In genomic region chr17:64306850-64307463, GRCh38 we compare ENCODE assay signal across 8 cellular contexts. TPM values are rescaled to one million over a fixed set of nuclear protein-coding genes. Genes with fewer than 3 reads are reported as not detected.
DNase-seq lines count a peak whose midpoint lies in the region; ATAC-seq and TF ChIP-seq lines count a peak whose summit lies in the region.

No MANE protein-coding gene starts in this region.

- H3K27me3 ChIP-seq in RWPE2 (ENCODE audit: insufficient read depth, poor library complexity, severe bottlenecking) (no peaks in the 10 kb centered on the region), psoas muscle (ENCODE audit: insufficient read depth in 3 of 3, low read length in 2 of 3) (no peaks in the 10 kb centered on the region), vagina (no peaks in the 10 kb centered on the region)

- H3K4me3 ChIP-seq in RWPE2 (ENCODE audit: severe bottlenecking) (no peak overlapping the region), psoas muscle (no peak overlapping the region), vagina (no peak overlapping the region)

- DNase-seq in DMS114 treated with DMSO at 0.1 percent for 48 hours (lab: John Stamatoyannopoulos, UW; ENCODE audit: unreplicated experiment): peak; percentile 37
- DNase-seq in RWPE2 (ENCODE audit: low spot score): no peak
- DNase-seq in activated effector memory CD4-positive, alpha-beta T cell treated with Interleukin-2 at 50 U/mL for 16 hours: peak; percentile 41
- peak in 41 of 42 donors; percentile 33 to 87 (median 68) for DNase-seq in head of caudate nucleus
- peak; percentile 61 to 78 for DNase-seq in psoas muscle
- no peak for DNase-seq in vagina (ENCODE audit: extremely low spot score in 2 of 2)

- TF ChIP-seq RAD21 in Ishikawa (IDR thresholded peaks at IDR 0.05; ENCODE audit: low read depth): peak; percentile 65

- TF ChIP-seq CTCF in RWPE2 (IDR thresholded peaks at IDR 0.05; ENCODE audit: poor library complexity, severe bottlenecking) (peak; percentile 93), psoas muscle (IDR thresholded peaks at IDR 0.05) (peak; percentile 82), vagina (IDR thresholded peaks at IDR 0.05) (peak; percentile 72 to 85 (median 73))

- H3K27ac ChIP-seq in RWPE2 (ENCODE audit: poor library complexity, severe bottlenecking): no peak overlapping the region
- H3K27ac ChIP-seq in psoas muscle: no peak overlapping the region
- no peak overlapping the region for H3K27ac ChIP-seq in vagina

- peak; percentile 45; the same call in 1 of the 3 replicates for ATAC-seq in RWPE2 (ENCODE audit: low read depth)
- ATAC-seq in psoas muscle: peak in 3 of 4 donors; percentile 46 to 69 (median 50)
- no peak for ATAC-seq in HG02623 (IDR thresholded peaks at IDR 0.05; ENCODE audit: unreplicated experiment)

- no peak for TF ChIP-seq POLR2A in vagina (IDR thresholded peaks at IDR 0.05)

- H3K9me3 ChIP-seq in RWPE2 (ENCODE audit: severe bottlenecking): no peaks in the 10 kb centered on the region
- no peaks in the 10 kb centered on the region for H3K9me3 ChIP-seq in psoas muscle
- H3K9me3 ChIP-seq in vagina: no peaks in the 10 kb centered on the region

- H3K4me1 ChIP-seq in RWPE2 (ENCODE audit: insufficient read depth, poor library complexity, severe bottlenecking): peaks cover 6% of the 10 kb centered on the region
- H3K4me1 ChIP-seq in psoas muscle: no peaks in the 10 kb centered on the region
- no peaks in the 10 kb centered on the region for H3K4me1 ChIP-seq in vagina

- no peak for TF ChIP-seq EP300 in Ishikawa (IDR thresholded peaks at IDR 0.05; ENCODE audit: borderline replicate concordance)

- intact Hi-C loops in head of caudate nucleus (cut with DNase I): no loop called here
- intact Hi-C loops in psoas muscle (cut with DNase I): loop anchor here (1.0 to 10.0 kb wide), 3 partner anchors 110 to 348 kb away; no protein-coding TSS in a partner anchor
- intact Hi-C loops in vagina (cut with DNase I): loop anchor here (10.0 kb wide), 1 partner anchor 188 kb away; the partner anchor contains the start of gene POLG2

- H3K36me3 ChIP-seq in RWPE2 (ENCODE audit: low read depth): no peaks in the 10 kb centered on the region
- H3K36me3 ChIP-seq in psoas muscle (ENCODE audit: insufficient read depth in 1 of 2, low read depth in 1 of 2): no peaks in the 10 kb centered on the region
- H3K36me3 ChIP-seq in vagina: no peaks in the 10 kb centered on the region

- 31 to 42% (median 36%) methylated on average over 11 of the region's 11 CpGs for WGBS in psoas muscle, 3 donors

TF ChIP-seq in Ishikawa, 13 proteins besides CTCF, POLR2A, EP300 and RAD21:
- TF ChIP-seq USF1 (IDR thresholded peaks at IDR 0.05) (peak; percentile 77), CREB1 (IDR thresholded peaks at IDR 0.05; ENCODE audit: low read depth) (no peak), YY1 (IDR thresholded peaks at IDR 0.05; ENCODE audit: low read depth) (no peak), MAX (IDR thresholded peaks at IDR 0.05) (no peak), FOXM1 (IDR thresholded peaks at IDR 0.05; ENCODE audit: borderline replicate concordance, low read depth) (no peak), ZBTB7A (IDR thresholded peaks at IDR 0.05; ENCODE audit: low read depth) (no peak)

RNA-seq across cellular contexts. Expression of gene TEX2, which starts 43.9 kb away (rescaled TPM):
- total RNA-seq in psoas muscle (10 to 100 TPM; 45.7 to 72.7 (median 55.7) TPM), vagina (32.4 TPM)
- polyA plus RNA-seq in psoas muscle: 10 to 100 TPM; 29.4 to 57.1 (median 42.9) TPM

Comparison
In these comparisons a context has a peak if more than half of its experiments do, and no peak if none do; other contexts are left out.
1. DNase-seq: peak in DMS114 treated with DMSO at 0.1 percent for 48 hours (single experiment), activated effector memory CD4-positive, alpha-beta T cell treated with Interleukin-2 at 50 U/mL for 16 hours (single experiment), head of caudate nucleus (41 of 42) and psoas muscle (2 of 2); none in RWPE2 (single experiment) and vagina (0 of 2).
2. Peak in every context shown above with its lines, with median percentiles within 50 percentile points of each other: CTCF ChIP-seq.